17 cellular contexts compared by ENCODE assay signal in genomic region chr9:37433754-37434435, GRCh38. TPM values are rescaled to one million over a fixed set of nuclear protein-coding genes. Genes with fewer than 3 reads are reported as not detected.
DNase-seq lines count a peak whose midpoint lies in the region; ATAC-seq and TF ChIP-seq lines count a peak whose summit lies in the region.
"Had no signal": no experiment of that assay in that cellular context is flagged by ENCODE, and none has a peak within 500 bp of the region (broad histone marks: within the 10 kb centered on the region; RNA-seq: fewer than 3 reads in every experiment).

No MANE protein-coding gene starts in this region.

- peak overlapping the region; percentile 69 for H3K4me2 ChIP-seq in GM23338

- H3K9me3 Mint-ChIP-seq in GM23338 (no peaks in the 10 kb centered on the region), brain (no peaks in the 10 kb centered on the region)
- H3K9me3 Mint-ChIP-seq: activated naive CD4-positive, alpha-beta T cell treated with anti-CD3 and anti-CD28 coated beads for 36 hours; CD14-positive monocyte; stimulated activated effector memory CD8-positive, alpha-beta T cell treated with anti-CD3 and anti-CD28 coated beads, Interleukin-12 subunit alpha, Interleukin-12 subunit beta, amount 100 ng/mL, for 72 hours had no signal

- peaks cover 19% of the 10 kb centered on the region; the same call in 1 of the 2 replicates for H3K4me1 ChIP-seq in GM23338 (ENCODE audit: insufficient read depth)

- H3K27ac Mint-ChIP-seq in GM23338 (peak overlapping the region; percentile 85), brain (peak overlapping the region; percentile 66 to 94 (median 89))
- H3K27ac Mint-ChIP-seq: activated CD8-positive, alpha-beta T cell treated with anti-CD3 and anti-CD28 coated beads, Interleukin-2, amount 10 ng/mL, durations not matched to agents 7 days and 5 days; activated naive CD4-positive, alpha-beta T cell treated with anti-CD3 and anti-CD28 coated beads for 36 hours had no signal

- H3K36me3 ChIP-seq in GM23338 (ENCODE audit: insufficient read depth), result peaks cover 14% of the 10 kb centered on the region

- ATAC-seq in GM23338 (peak; percentile 60), left ventricle myocardium superior (peak; percentile 17), GM19035 (IDR thresholded peaks at IDR 0.05; ENCODE audit: unreplicated experiment) (no peak), GM21447 (IDR thresholded peaks at IDR 0.05; ENCODE audit: unreplicated experiment) (no peak), HG03354 (IDR thresholded peaks at IDR 0.05; ENCODE audit: poor library complexity, severe bottlenecking, unreplicated experiment) (no peak)
- ATAC-seq: activated CD8-positive, alpha-beta T cell treated with anti-CD3 and anti-CD28 coated beads, Interleukin-2, amount 10 ng/mL, durations not matched to agents 7 days and 5 days; K562; stimulated activated effector memory CD8-positive, alpha-beta T cell treated with anti-CD3 and anti-CD28 coated beads, Interleukin-12 subunit alpha, Interleukin-12 subunit beta, amount 100 ng/mL, for 72 hours had no signal

- H4K20me1 ChIP-seq in GM23338 (replicated peaks; ENCODE audit: insufficient read depth), result peaks cover 19% of the 10 kb centered on the region

- H3K27me3 Mint-ChIP-seq in GM23338 (ENCODE audit: insufficient read depth, low read depth, poor library complexity), result no peaks in the 10 kb centered on the region
- no peaks in the 10 kb centered on the region for H3K27me3 Mint-ChIP-seq in brain

- H3K4me3 ChIP-seq in GM23338, result no peak overlapping the region
- H3K4me3 ChIP-seq: K562 had no signal

- peak overlapping the region; percentile 91 for H3K27ac ChIP-seq in GM23338 (ENCODE audit: low read depth)

- no peaks in the 10 kb centered on the region for H3K9me2 ChIP-seq in GM23338 (ENCODE audit: insufficient read depth)

- peak; percentile 69 for DNase-seq in GM23338 (ENCODE audit: low spot score)
- peak; percentile 40 for DNase-seq in left ventricle myocardium superior
- peak in 54 of 56 donors; percentile 38 to 92 (median 84) for DNase-seq in nucleus accumbens (lab: John Stamatoyannopoulos, UW)
- DNase-seq in activated CD8-positive, alpha-beta memory T cell treated with anti-CD3 and anti-CD28 coated beads, Interleukin-2, amount 50 U/mL, for 4 hours, result no peak
- DNase-seq: activated CD8-positive, alpha-beta T cell treated with anti-CD3 and anti-CD28 coated beads, Interleukin-2, amount 10 ng/mL, durations not matched to agents 7 days and 5 days; activated naive CD4-positive, alpha-beta T cell treated with anti-CD3 and anti-CD28 coated beads for 36 hours; GDM1; NCI-H1417; NCI-H524 treated with DMSO at 0.1 percent for 48 hours; stimulated activated CD4-positive, alpha-beta T cell treated with anti-CD3 and anti-CD28 coated beads, Interleukin-2, amount 100 ng/mL, for 48 hours had no signal

- H3K79me2 ChIP-seq in GM23338 (replicated peaks; ENCODE audit: insufficient read depth), result peaks cover 19% of the 10 kb centered on the region

- peaks cover 26% of the 10 kb centered on the region for H3K4me1 Mint-ChIP-seq in GM23338
- H3K4me1 Mint-ChIP-seq in brain, result peaks cover 42% of the 10 kb centered on the region

- peaks cover 87% of the 10 kb centered on the region for H3K36me3 Mint-ChIP-seq in GM23338 (ENCODE audit: low read depth)
- H3K36me3 Mint-ChIP-seq in brain, result peaks cover 38% of the 10 kb centered on the region

- peak overlapping the region; percentile 25 for H3K4me3 Mint-ChIP-seq in GM23338
- H3K4me3 Mint-ChIP-seq in brain, result peak overlapping the region in 2 of 5 experiments; percentile 20 to 25
- H3K4me3 Mint-ChIP-seq: activated CD8-positive, alpha-beta T cell treated with anti-CD3 and anti-CD28 coated beads, Interleukin-2, amount 10 ng/mL, durations not matched to agents 7 days and 5 days; activated naive CD4-positive, alpha-beta T cell treated with anti-CD3 and anti-CD28 coated beads for 36 hours; CD14-positive monocyte; stimulated activated effector memory CD8-positive, alpha-beta T cell treated with anti-CD3 and anti-CD28 coated beads, Interleukin-12 subunit alpha, Interleukin-12 subunit beta, amount 100 ng/mL, for 72 hours had no signal

- H3K27me3 ChIP-seq in GM23338 (ENCODE audit: insufficient read depth), result no peaks in the 10 kb centered on the region

- 0 out of 2 replicates have a peak, but pooled peaks cover 14% of the 10 kb centered on the region for H3F3A ChIP-seq in GM23338 (replicated peaks; ENCODE audit: low read depth)

- intact Hi-C loops in left ventricle myocardium superior (cut with micrococcal nuclease), result no loop called here

- no peak for TF ChIP-seq CTCF in GM23338 (conservative IDR thresholded peaks at IDR 0.05; ENCODE audit: low read depth in 2 of 2)
- no peak for TF ChIP-seq CTCF in brain (conservative IDR thresholded peaks at IDR 0.05)

- H2AFZ ChIP-seq in GM23338, result no peak overlapping the region

TF ChIP-seq in GM23338, 12 proteins besides CTCF, POLR2A, EP300 and RAD21:
- TF ChIP-seq JUNB (IDR thresholded peaks at IDR 0.05; ENCODE audit: unreplicated experiment), result no peak
- no peak for TF ChIP-seq NANOG (IDR thresholded peaks at IDR 0.05; ENCODE audit: borderline replicate concordance)
- no peak for TF ChIP-seq CREB1 (CRISPR knock-in tag; IDR thresholded peaks at IDR 0.05; ENCODE audit: low read depth)
- no peak for TF ChIP-seq EZH2phosphoT487 (IDR thresholded peaks at IDR 0.05; ENCODE audit: unreplicated experiment)
- no peak for TF ChIP-seq EZH2 (IDR thresholded peaks at IDR 0.05; ENCODE audit: low read depth, unreplicated experiment)
- TF ChIP-seq ZNF114 (CRISPR knock-in tag; IDR thresholded peaks at IDR 0.05), result no peak
- TF ChIP-seq ETS1 (IDR thresholded peaks at IDR 0.05), result no peak

RNA-seq across cellular contexts. Expression of gene GRHPR, which starts 11.4 kb away (rescaled TPM):
- total RNA-seq in GM23338 (2014; rRNA removed; shearing (Covaris generic)), result 120 and 128 TPM in 2 replicates
- polyA plus RNA-seq in GM23338 (2016; fragmentation: Nextera tagmentation; extraction: Ambion mirVana) (62.4 and 69.0 TPM in 2 replicates), brain (ENCODE audit: insufficient read depth, low read depth, low replicate concordance) (213 TPM)
- 117 TPM for total RNA-seq in left ventricle myocardium superior

RNA-seq across cellular contexts. Expression of gene ZBTB5, which starts 31.4 kb away (rescaled TPM):
- 19.5 and 20.3 TPM in 2 replicates for total RNA-seq in GM23338 (2014; rRNA removed; shearing (Covaris generic))
- 2.5 and 2.8 TPM in 2 replicates for polyA plus RNA-seq in GM23338 (2016; fragmentation: Nextera tagmentation; extraction: Ambion mirVana)
- 21.2 TPM for polyA plus RNA-seq in brain (ENCODE audit: insufficient read depth, low read depth, low replicate concordance)
- 5.2 TPM for total RNA-seq in left ventricle myocardium superior

RNA-seq across cellular contexts. Expression of gene POLR1E, which starts 51.9 kb away (rescaled TPM):
- total RNA-seq in GM23338 (2014; rRNA removed; shearing (Covaris generic)), result 36.0 and 45.5 TPM in 2 replicates
- 15.4 and 19.2 TPM in 2 replicates for polyA plus RNA-seq in GM23338 (2016; fragmentation: Nextera tagmentation; extraction: Ambion mirVana)
- 35.2 TPM for polyA plus RNA-seq in brain (ENCODE audit: insufficient read depth, low read depth, low replicate concordance)
- total RNA-seq in left ventricle myocardium superior, result 10.4 TPM

Comparison
In these comparisons a context has a peak if more than half of its experiments do, and no peak if none do; other contexts are left out.
1. ATAC-seq: peak in GM23338 (single experiment) and left ventricle myocardium superior (single experiment); none in GM19035 (single experiment), GM21447 (single experiment) and HG03354 (single experiment).